Comparison of ENCODE assay signal across 11 cellular contexts in genomic region chr12:75389061-75389460, GRCh38. TPM values are rescaled to one million over a fixed set of nuclear protein-coding genes. Genes with fewer than 3 reads are reported as not detected.
A peak's percentile ranks its signal among the peaks of the same experiment; 100 is the strongest.
DNase-seq lines count a peak whose midpoint lies in the region; ATAC-seq, FAIRE-seq and TF ChIP-seq lines count a peak whose summit lies in the region.
"Had no signal": no experiment of that assay in that cellular context is flagged by ENCODE, and none has a peak within 500 bp of the region (broad histone marks: within the 10 kb centered on the region; RNA-seq: fewer than 3 reads in every experiment).

No MANE protein-coding gene starts in this region.

- FAIRE-seq in bronchial epithelial cell (lab: Jason Lieb, UNC): no peak

- ATAC-seq in naive thymus-derived CD8-positive, alpha-beta T cell: no peak
- ATAC-seq in HG03280 (IDR thresholded peaks at IDR 0.05; ENCODE audit: unreplicated experiment) (no peak), HG03039 (IDR thresholded peaks at IDR 0.05; ENCODE audit: unreplicated experiment) (no peak), GM21723 (IDR thresholded peaks at IDR 0.05; ENCODE audit: unreplicated experiment) (no peak)

- H3K9me3 ChIP-seq in CD4-positive, alpha-beta memory T cell (ENCODE audit: control insufficient read depth in 1 of 2, low read length in 2 of 2): no peaks in the 10 kb centered on the region

- H3K27ac Mint-ChIP-seq in CD4-positive, alpha-beta memory T cell: peak overlapping the region in 5 of 7 donors; percentile 31 to 99 (median 43)
- H3K27ac Mint-ChIP-seq in naive thymus-derived CD8-positive, alpha-beta T cell: peak overlapping the region in 9 of 10 donors; percentile 11 to 100 (median 98)

- no peak for TF ChIP-seq CTCF in bronchial epithelial cell (IDR thresholded peaks at IDR 0.05; ENCODE audit: insufficient read depth, low read length, severe bottlenecking)

- POLR2A ChIA-PET in CD4-positive, alpha-beta memory T cell (lab: Charles Lee; ENCODE audit: partially characterized antibody): interaction anchor here (3.3 to 4.4 kb wide), 2 partner anchors 92 to 121 kb away, joined by 35 to 106 read pairs; partner anchors contain the start of genes GLIPR1 and KRR1
- POLR2A ChIA-PET in naive thymus-derived CD8-positive, alpha-beta T cell (lab: Charles Lee): no interaction called here

- H3K4me1 ChIP-seq in CD4-positive, alpha-beta memory T cell (ENCODE audit: insufficient read depth, low read length): peaks cover 40% of the 10 kb centered on the region

- no peaks in the 10 kb centered on the region for H3K27me3 Mint-ChIP-seq in CD4-positive, alpha-beta memory T cell
- H3K27me3 Mint-ChIP-seq in naive thymus-derived CD8-positive, alpha-beta T cell: no peaks in the 10 kb centered on the region
- H3K27me3 Mint-ChIP-seq: stimulated activated naive CD8-positive, alpha-beta T cell treated with anti-CD3 and anti-CD28 coated beads, Interleukin-15, Interleukin-2, amounts not matched to agents 100 ng/mL and 50 ng/mL, for 24 hours had no signal

- DNase-seq in CD4-positive, alpha-beta memory T cell: no peak
- DNase-seq in LoVo (ENCODE audit: low spot score) (peak; percentile 24), bronchial epithelial cell (ENCODE audit: low read depth) (peak; percentile 78)
- DNase-seq in naive thymus-derived CD8-positive, alpha-beta T cell: no peak
- DNase-seq in activated naive CD4-positive, alpha-beta T cell (lab: John Stamatoyannopoulos, UW): no peak
- DNase-seq: central memory CD4-positive, alpha-beta T cell had no signal

- CTCF ChIA-PET in CD4-positive, alpha-beta memory T cell (lab: Charles Lee; ENCODE audit: partially characterized antibody): interaction anchor here (4.9 kb wide), 1 partner anchor 97 kb away, joined by 87 read pairs; no protein-coding TSS in a partner anchor

- intact Hi-C loops in CD4-positive, alpha-beta memory T cell (cut with micrococcal nuclease): no loop called here

- H3K36me3 Mint-ChIP-seq in CD4-positive, alpha-beta memory T cell: peaks cover 0 to 4% of the 10 kb centered on the region in 2 donors
- peaks cover 0 to 3% (median 0%) of the 10 kb centered on the region in 3 donors for H3K36me3 Mint-ChIP-seq in naive thymus-derived CD8-positive, alpha-beta T cell

- no peak overlapping the region for H3K4me3 ChIP-seq in CD4-positive, alpha-beta memory T cell (ENCODE audit: low read length in 2 of 2)
- no peak overlapping the region for H3K4me3 ChIP-seq in bronchial epithelial cell (ENCODE audit: low read depth, low read length)

- no peaks in the 10 kb centered on the region for H3K27me3 ChIP-seq in CD4-positive, alpha-beta memory T cell (ENCODE audit: insufficient read depth, low read length)
- no peaks in the 10 kb centered on the region for H3K27me3 ChIP-seq in bronchial epithelial cell (ENCODE audit: control insufficient read depth, insufficient read depth, low read length)

- H3K4me1 Mint-ChIP-seq in CD4-positive, alpha-beta memory T cell: peaks cover 29 to 55% (median 40%) of the 10 kb centered on the region in 4 donors
- H3K4me1 Mint-ChIP-seq in naive thymus-derived CD8-positive, alpha-beta T cell: peaks cover 12 to 51% (median 33%) of the 10 kb centered on the region in 4 donors

- H3K9me3 Mint-ChIP-seq in CD4-positive, alpha-beta memory T cell: no peaks in the 10 kb centered on the region
- H3K9me3 Mint-ChIP-seq in naive thymus-derived CD8-positive, alpha-beta T cell: no peaks in the 10 kb centered on the region
- H3K9me3 Mint-ChIP-seq: neural crest cell had no signal

- H3K4me3 Mint-ChIP-seq in CD4-positive, alpha-beta memory T cell: peak overlapping the region in 1 of 8 donors; percentile 92
- peak overlapping the region in 1 of 10 donors; percentile 46 for H3K4me3 Mint-ChIP-seq in naive thymus-derived CD8-positive, alpha-beta T cell

- H3K36me3 ChIP-seq in CD4-positive, alpha-beta memory T cell (ENCODE audit: insufficient read depth, low read length): no peaks in the 10 kb centered on the region
- no peaks in the 10 kb centered on the region for H3K36me3 ChIP-seq in bronchial epithelial cell (ENCODE audit: control insufficient read depth, insufficient read depth, low read length)

- H3K27ac ChIP-seq in CD4-positive, alpha-beta memory T cell (ENCODE audit: low read depth, low read length): peak overlapping the region; percentile 20

RNA-seq across cellular contexts. Expression of gene GLIPR1L2, which starts 1.8 kb away (rescaled TPM):
- under 1 TPM; 0.47 to 0.55 TPM for total RNA-seq in CD4-positive, alpha-beta memory T cell
- polyA plus RNA-seq in CD4-positive, alpha-beta memory T cell: 1 to 10 TPM; 1.7 to 2.5 TPM
- 0.26 and 0.64 TPM in 2 replicates for total RNA-seq in bronchial epithelial cell
- total RNA-seq in naive thymus-derived CD8-positive, alpha-beta T cell: 1 to 10 TPM in 1 of 2 experiments, under 1 TPM in 1; 0.91 to 1.2 TPM
- 1 to 10 TPM; 1.1 to 3.2 (median 1.4) TPM for polyA plus RNA-seq in naive thymus-derived CD8-positive, alpha-beta T cell

RNA-seq across cellular contexts. Expression of gene GLIPR1L1, which starts 54.6 kb away (rescaled TPM):
- total RNA-seq in CD4-positive, alpha-beta memory T cell: not detected
- polyA plus RNA-seq in CD4-positive, alpha-beta memory T cell: not detected
- not detected in 2 replicates for total RNA-seq in bronchial epithelial cell
- not detected for total RNA-seq in naive thymus-derived CD8-positive, alpha-beta T cell
- not detected for polyA plus RNA-seq in naive thymus-derived CD8-positive, alpha-beta T cell
- total RNA-seq: neural crest cell had no signal

RNA-seq across cellular contexts. Expression of gene CAPS2, which starts 58.9 kb away (rescaled TPM):
- 1 to 10 TPM; 5.8 to 6.2 TPM for total RNA-seq in CD4-positive, alpha-beta memory T cell
- polyA plus RNA-seq in CD4-positive, alpha-beta memory T cell: 1 to 10 TPM; 1.5 to 2.4 TPM
- 1.1 and 7.0 TPM in 2 replicates for total RNA-seq in bronchial epithelial cell
- total RNA-seq in naive thymus-derived CD8-positive, alpha-beta T cell: 1 to 10 TPM; 7.7 to 8.7 TPM
- 1 to 10 TPM; 1.3 to 4.7 (median 1.9) TPM for polyA plus RNA-seq in naive thymus-derived CD8-positive, alpha-beta T cell

Comparison
In these comparisons a context has a peak if more than half of its experiments do, and no peak if none do; other contexts are left out.
1. DNase-seq: peak in LoVo (single experiment) and bronchial epithelial cell (single experiment); none in CD4-positive, alpha-beta memory T cell (0 of 5), naive thymus-derived CD8-positive, alpha-beta T cell (0 of 10) and activated naive CD4-positive, alpha-beta T cell (0 of 4).